ENCODE assay signal across 15 cellular contexts in genomic region chr1:94970783-94971182, GRCh38. TPM values are rescaled to one million over a fixed set of nuclear protein-coding genes. Genes with fewer than 3 reads are reported as not detected.
DNase-seq lines count a peak whose midpoint lies in the region; ATAC-seq, FAIRE-seq and TF ChIP-seq lines count a peak whose summit lies in the region.
"Had no signal": no experiment of that assay in that cellular context is flagged by ENCODE, and none has a peak within 500 bp of the region (broad histone marks: within the 10 kb centered on the region; RNA-seq: fewer than 3 reads in every experiment).

No MANE protein-coding gene starts in this region.

- no peaks in the 10 kb centered on the region for H3K27me3 ChIP-seq in keratinocyte (ENCODE audit: control insufficient read depth, extremely low read depth, insufficient read depth, low read length)
- no peaks in the 10 kb centered on the region for H3K27me3 ChIP-seq in upper lobe of left lung
- H3K27me3 ChIP-seq in MM.1S (replicated peaks; ENCODE audit: insufficient read depth, low read length): no peaks in the 10 kb centered on the region
- no peaks in the 10 kb centered on the region for H3K27me3 ChIP-seq in tibial nerve
- H3K27me3 ChIP-seq: gastroesophageal sphincter had no signal

- POLR2A ChIA-PET in WTC11 (lab: Charles Lee): no interaction called here

- H3K9ac ChIP-seq in keratinocyte (ENCODE audit: control insufficient read depth, extremely low read depth, insufficient read depth, low read length): no peak overlapping the region
- no peak overlapping the region for H3K9ac ChIP-seq in MM.1S (ENCODE audit: low read length)

- TF ChIP-seq EP300 in upper lobe of left lung (IDR thresholded peaks at IDR 0.05) (no peak), tibial nerve (IDR thresholded peaks at IDR 0.05) (no peak)

- H3K27ac ChIP-seq in keratinocyte (ENCODE audit: control insufficient read depth, insufficient read depth, low read length): no peak overlapping the region
- H3K27ac ChIP-seq in upper lobe of left lung: peak overlapping the region in 3 of 4 donors; percentile 5 to 57 (median 9)
- no peak overlapping the region for H3K27ac ChIP-seq in MM.1S (ENCODE audit: low read length)
- H3K27ac ChIP-seq in tibial nerve: peak overlapping the region in 2 of 4 donors; percentile 80 to 88
- H3K27ac ChIP-seq: 22Rv1 had no signal

- ATAC-seq in WTC11: peak; percentile 67; the same call in 1 of the 2 replicates
- ATAC-seq in upper lobe of left lung (ENCODE audit: low FRiP score in 2 of 2): no peak
- ATAC-seq: gastroesophageal sphincter had no signal

- H3K4me3 ChIP-seq in keratinocyte (ENCODE audit: control insufficient read depth in 2 of 3, extremely low read depth in 1 of 3, insufficient read depth in 2 of 3, low read depth in 1 of 3, low read length in 3 of 3): no peak overlapping the region
- H3K4me3 ChIP-seq in upper lobe of left lung: no peak overlapping the region
- no peak overlapping the region for H3K4me3 ChIP-seq in MM.1S (ENCODE audit: low read length)
- H3K4me3 ChIP-seq in tibial nerve: no peak overlapping the region
- H3K4me3 ChIP-seq: gastroesophageal sphincter had no signal

- H3K36me3 Mint-ChIP-seq in WTC11: no peaks in the 10 kb centered on the region

- no peaks in the 10 kb centered on the region for H3K9me3 ChIP-seq in keratinocyte (ENCODE audit: control insufficient read depth, low read depth, low read length)
- no peaks in the 10 kb centered on the region for H3K9me3 ChIP-seq in upper lobe of left lung
- no peaks in the 10 kb centered on the region for H3K9me3 ChIP-seq in MM.1S (replicated peaks; ENCODE audit: insufficient read depth, low read length)
- H3K9me3 ChIP-seq in tibial nerve: no peaks in the 10 kb centered on the region
- H3K9me3 ChIP-seq: gastroesophageal sphincter had no signal

- H3K9me3 Mint-ChIP-seq in WTC11: peaks cover 4% of the 10 kb centered on the region; the same call in 1 of the 2 replicates
- H3K9me3 Mint-ChIP-seq: activated B cell treated with CpG ODN at 0.5 μM for 24 hours; dendritic cell treated with granulocyte-macrophage colony-stimulating factor and Interleukin-4, amounts not matched to agents 40 ng/mL and 50 ng/mL, for 4 days had no signal

- H3K9me2 ChIP-seq in MM.1S (replicated peaks; ENCODE audit: insufficient read depth, low read length): no peaks in the 10 kb centered on the region

- H2AFZ ChIP-seq in keratinocyte (ENCODE audit: control insufficient read depth, low read length) (peak overlapping the region; percentile 47), MM.1S (ENCODE audit: low read length) (no peak overlapping the region)

- H3K4me1 ChIP-seq in keratinocyte (ENCODE audit: control insufficient read depth, extremely low read depth, insufficient read depth, low read length) (peaks cover 30% of the 10 kb centered on the region), upper lobe of left lung (peaks cover 5 to 14% (median 8%) of the 10 kb centered on the region in 4 donors), MM.1S (ENCODE audit: low read length) (no peaks in the 10 kb centered on the region), tibial nerve (peaks cover 0 to 41% (median 10%) of the 10 kb centered on the region in 4 donors)

- H3K27ac Mint-ChIP-seq in WTC11: no peak overlapping the region
- H3K27ac Mint-ChIP-seq: activated B cell treated with CpG ODN at 0.5 μM for 24 hours; dendritic cell treated with granulocyte-macrophage colony-stimulating factor and Interleukin-4, amounts not matched to agents 40 ng/mL and 50 ng/mL, for 4 days had no signal

- dilution Hi-C loops in keratinocyte (cut with MboI; ENCODE audit: extremely low pct_ligation_motif_present, low sequenced_read_pairs): no loop called here

- H4K20me1 ChIP-seq in keratinocyte (ENCODE audit: control insufficient read depth, extremely low read depth, insufficient read depth, low read length) (no peaks in the 10 kb centered on the region), MM.1S (ENCODE audit: insufficient read depth, low read length) (no peaks in the 10 kb centered on the region)

- H3K9me1 ChIP-seq in keratinocyte (ENCODE audit: control insufficient read depth, extremely low read depth, insufficient read depth, low read length): no peaks in the 10 kb centered on the region

- no peak overlapping the region for H3K4me3 Mint-ChIP-seq in WTC11
- H3K4me3 Mint-ChIP-seq: activated B cell treated with CpG ODN at 0.5 μM for 24 hours; dendritic cell treated with granulocyte-macrophage colony-stimulating factor and Interleukin-4, amounts not matched to agents 40 ng/mL and 50 ng/mL, for 4 days had no signal

- no peaks in the 10 kb centered on the region for H3K36me3 ChIP-seq in keratinocyte (ENCODE audit: control insufficient read depth in 2 of 2, extremely low read depth in 1 of 2, insufficient read depth in 2 of 2, low read length in 2 of 2)
- no peaks in the 10 kb centered on the region for H3K36me3 ChIP-seq in upper lobe of left lung
- no peaks in the 10 kb centered on the region for H3K36me3 ChIP-seq in MM.1S (replicated peaks; ENCODE audit: insufficient read depth, low read length)
- no peaks in the 10 kb centered on the region for H3K36me3 ChIP-seq in tibial nerve
- H3K36me3 ChIP-seq: gastroesophageal sphincter had no signal

- DNase-seq in DMS 273 (lab: John Stamatoyannopoulos, UW; ENCODE audit: unreplicated experiment) (peak; percentile 8), DMS 273 treated with DMSO at 0.1 percent for 48 hours (lab: John Stamatoyannopoulos, UW) (no peak), WTC11 (ENCODE audit: low spot score) (no peak), keratinocyte (ENCODE audit: low read depth, low spot score) (no peak), upper lobe of left lung (no peak), MM.1S (no peak), tibial nerve (ENCODE audit: low spot score in 2 of 2) (no peak), medulla oblongata (ENCODE audit: extremely low spot score) (no peak)
- DNase-seq: activated B cell treated with CpG ODN at 0.5 μM for 24 hours, NCI-H1105 treated with DMSO at 0.1 percent for 48 hours, NCI-H526 treated with DMSO at 0.1 percent for 48 hours, SHP77 had no signal

- peak overlapping the region; percentile 65 for H3K4me2 ChIP-seq in keratinocyte (ENCODE audit: control insufficient read depth, extremely low read depth, insufficient read depth, low read depth, low read length)
- no peak overlapping the region for H3K4me2 ChIP-seq in MM.1S (ENCODE audit: low read depth, low read length)

- H3K4me1 Mint-ChIP-seq in WTC11: peaks cover 17% of the 10 kb centered on the region
- H3K4me1 Mint-ChIP-seq: activated B cell treated with CpG ODN at 0.5 μM for 24 hours had no signal

- H3K79me2 ChIP-seq in keratinocyte (ENCODE audit: control insufficient read depth, insufficient read depth, low read length) (no peaks in the 10 kb centered on the region), MM.1S (ENCODE audit: low read length) (no peaks in the 10 kb centered on the region)

- FAIRE-seq in keratinocyte (lab: Jason Lieb, UNC): peak; percentile 32

- CTCF ChIA-PET in WTC11 (lab: Charles Lee): no interaction called here

- no peak for TF ChIP-seq POLR2A in upper lobe of left lung (IDR thresholded peaks at IDR 0.05)
- no peak for TF ChIP-seq POLR2A in tibial nerve (IDR thresholded peaks at IDR 0.05)

- TF ChIP-seq CTCF in WTC11 (IDR thresholded peaks at IDR 0.05): no peak
- no peak for TF ChIP-seq CTCF in keratinocyte (optimal IDR thresholded peaks at IDR 0.05 in 1 of 3, IDR thresholded peaks at IDR 0.05 in 1 of 3, conservative IDR thresholded peaks at IDR 0.05 in 1 of 3; ENCODE audit: extremely low read depth in 1 of 3, insufficient read depth in 2 of 3, low read length in 3 of 3)
- no peak for TF ChIP-seq CTCF in upper lobe of left lung (IDR thresholded peaks at IDR 0.05)
- TF ChIP-seq CTCF in MM.1S (IDR thresholded peaks at IDR 0.05; ENCODE audit: low read length): no peak
- TF ChIP-seq CTCF in tibial nerve (IDR thresholded peaks at IDR 0.05): no peak

- H3K27me3 Mint-ChIP-seq in WTC11 (ENCODE audit: low read depth): no peaks in the 10 kb centered on the region
- H3K27me3 Mint-ChIP-seq: activated B cell treated with CpG ODN at 0.5 μM for 24 hours; dendritic cell treated with granulocyte-macrophage colony-stimulating factor and Interleukin-4, amounts not matched to agents 40 ng/mL and 50 ng/mL, for 4 days had no signal

- 72 to 89% methylated on average over 2 of the region's 2 CpGs for WGBS in upper lobe of left lung, 2 donors
- 72% methylated on average over 2 of the region's 2 CpGs for WGBS in tibial nerve, 2 donors

- H3F3A ChIP-seq in MM.1S (ENCODE audit: insufficient read depth, low read length): no peaks in the 10 kb centered on the region

TF ChIP-seq in WTC11, 78 proteins besides CTCF, POLR2A, EP300 and RAD21 (continues in another document):
- TF ChIP-seq GRHL2 (CRISPR knock-in tag; IDR thresholded peaks at IDR 0.05; ENCODE audit: insufficient replicate concordance, severe bottlenecking): no peak
- no peak for TF ChIP-seq JAZF1 (CRISPR knock-in tag; IDR thresholded peaks at IDR 0.05)
- no peak for TF ChIP-seq ZNF512 (CRISPR knock-in tag; IDR thresholded peaks at IDR 0.05; ENCODE audit: borderline replicate concordance)

RNA-seq across cellular contexts. Expression of gene CNN3, which starts 43.9 kb away (rescaled TPM):
- total RNA-seq in WTC11 (2021): 183 to 187 TPM (median 185 TPM) in 3 replicates
- polyA plus RNA-seq in keratinocyte: 54.7 to 162 TPM (median 119 TPM) in 3 replicates
- 41.5 TPM for polyA plus RNA-seq in keratinocyte (2011; ENCODE audit: low read depth)
- polyA plus RNA-seq in keratinocyte (2011; cell fraction: cytosol; rRNA removed): 66.6 and 121 TPM in 2 replicates
- 60.1 and 70.8 TPM in 2 replicates for polyA plus RNA-seq in keratinocyte (2011; cell fraction: nucleus; rRNA removed)
- 27.8 and 161 TPM in 2 replicates for polyA plus RNA-seq in keratinocyte (2012; ENCODE audit: low replicate concordance)
- polyA minus RNA-seq in keratinocyte: 50.9 to 169 TPM (median 73.8 TPM) in 3 replicates
- polyA minus RNA-seq in keratinocyte (2011; cell fraction: cytosol; rRNA and poly(A)+ RNA removed): 65.2 TPM
- polyA minus RNA-seq in keratinocyte (2011; cell fraction: nucleus; rRNA and poly(A)+ RNA removed): 25.5 and 44.4 TPM in 2 replicates
- 100 to 1,000 TPM in 5 of 6 donors, 10 to 100 TPM in 1; 60.8 to 209 (median 166) TPM for total RNA-seq in upper lobe of left lung
- total RNA-seq in tibial nerve: 100 to 1,000 TPM; 307 to 344 (median 329) TPM

Comparison
In these comparisons a context has a peak if more than half of its experiments do, and no peak if none do; other contexts are left out.
1. H3K27ac ChIP-seq: peak in upper lobe of left lung (3 of 4); none in keratinocyte (single experiment) and MM.1S (single experiment).